ENCODE assay signal across 28 cellular contexts in genomic region chr7:102094311-102094710, GRCh38.
DNase-seq lines count a peak whose midpoint lies in the region; ATAC-seq and TF ChIP-seq lines count a peak whose summit lies in the region.
"Had no signal": no experiment of that assay in that cellular context is flagged by ENCODE, and none has a peak within 500 bp of the region (broad histone marks: within the 10 kb centered on the region; RNA-seq: fewer than 3 reads in every experiment).

No MANE protein-coding gene starts in this region.

- H2AFZ ChIP-seq in H9 (ENCODE audit: low read length), result no peak overlapping the region

- H3K79me1 ChIP-seq in H9 (ENCODE audit: insufficient read depth, low read depth, low read length, poor library complexity, severe bottlenecking), result no peaks in the 10 kb centered on the region

- H3K9me3 Mint-ChIP-seq in H9 (no peaks in the 10 kb centered on the region; a peak in 1 of 5 replicates), mesothelial cell of epicardium (peaks cover 7% of the 10 kb centered on the region)
- H3K9me3 Mint-ChIP-seq: activated T-helper 2 cell treated with anti-CD3 and anti-CD28 coated beads, Interferon-gamma antibody, Interleukin-2, Interleukin-4, amounts not matched to agents 10 μg/mL and 5 μg/mL and 100 μg/mL, durations not matched to agents 14 hours and 24 hours and 36 hours; natural killer cell had no signal

- WGBS in H9 (ENCODE audit: extremely low coverage, insufficient read length, low lambda C conversion rate), result no CpG with 5 or more reads among the region's 5 CpGs

- peaks cover 6% of the 10 kb centered on the region; the same call in 1 of the 2 replicates for H3K4me1 ChIP-seq in H9 (ENCODE audit: insufficient read depth, low read length)
- H3K4me1 ChIP-seq: ascending aorta, testis had no signal

- H3K9ac ChIP-seq in H9 (ENCODE audit: extremely low read depth, insufficient read length, low read length), result no peak overlapping the region

- no peak overlapping the region for H3K18ac ChIP-seq in H9 (ENCODE audit: insufficient read length, low read depth, low read length)

- no peak overlapping the region for H4K8ac ChIP-seq in H9 (replicated peaks; ENCODE audit: insufficient read length, low read depth, low read length)

- no peaks in the 10 kb centered on the region for H4K20me1 ChIP-seq in H9 (ENCODE audit: control insufficient read depth, insufficient read depth, insufficient read length)

- no peak overlapping the region for H3K14ac ChIP-seq in H9 (ENCODE audit: insufficient read depth, low read length)

- H3K23ac ChIP-seq in H9 (ENCODE audit: insufficient read length, low read depth, low read length), result no peak overlapping the region

- no peak for TF ChIP-seq CTCF in AG09309 (IDR thresholded peaks at IDR 0.05; ENCODE audit: control insufficient read depth, insufficient read depth, low read depth, low read length, missing control alignments)
- no peak for TF ChIP-seq CTCF in H9 (conservative IDR thresholded peaks at IDR 0.05)
- no peak for TF ChIP-seq CTCF in mesothelial cell of epicardium (IDR thresholded peaks at IDR 0.05; ENCODE audit: unreplicated experiment)

- H3K36me3 Mint-ChIP-seq in H9 (ENCODE audit: insufficient read depth in 1 of 3, low read depth in 3 of 3), result peaks cover 5 to 6% (median 5%) of the 10 kb centered on the region in 3 experiments; a peak in 5 of 7 replicates
- H3K36me3 Mint-ChIP-seq in mesothelial cell of epicardium, result peaks cover 11% of the 10 kb centered on the region

- peak; percentile 54 for DNase-seq in AG09309 (ENCODE audit: low read depth)
- no peak for DNase-seq in H9
- peak; percentile 45 for DNase-seq in amniotic stem cell (lab: John Stamatoyannopoulos, UW)
- DNase-seq in mesothelial cell of epicardium (ENCODE audit: low spot score in 2 of 2, unreplicated experiment in 2 of 2), result no peak
- no peak for DNase-seq in kidney glomerular epithelial cell (lab: John Stamatoyannopoulos, UW)
- no peak for DNase-seq in NOMO-1 (lab: John Stamatoyannopoulos, UW; ENCODE audit: unreplicated experiment in 2 of 2)
- DNase-seq in caudate nucleus (lab: John Stamatoyannopoulos, UW), result no peak
- DNase-seq: activated CD4-positive, CD25-positive, alpha-beta regulatory T cell treated with anti-CD3 and anti-CD28 coated beads, Interleukin-2, amount 50 U/mL, for 72 hours; activated CD8-positive, alpha-beta T cell treated with anti-CD3 and anti-CD28 coated beads for 36 hours; Calu3; islet precursor cell; KG1; midbrain; MM.1S; natural killer cell; NCI-H1417 treated with DMSO at 0.1 percent for 48 hours; NCI-H2107; NCI-H446; NCI-H774; stimulated activated naive CD8-positive, alpha-beta T cell treated with anti-CD3 and anti-CD28 coated beads, Interleukin-15, Interleukin-2, amounts not matched to agents 100 U/mL and 50 U/mL, for 24 hours; testis had no signal

- no peaks in the 10 kb centered on the region for H3K9me3 ChIP-seq in H9 (ENCODE audit: control insufficient read depth, low read depth, low read length)
- H3K9me3 ChIP-seq: ascending aorta, testis, vagina had no signal

- H3K56ac ChIP-seq in H9 (ENCODE audit: insufficient read length, low read depth, low read length), result no peak overlapping the region

- peaks cover 38 to 46% of the 10 kb centered on the region in 2 experiments for H3K4me1 Mint-ChIP-seq in H9
- H3K4me1 Mint-ChIP-seq in mesothelial cell of epicardium, result peaks cover 39% of the 10 kb centered on the region

- H2BK20ac ChIP-seq in H9 (ENCODE audit: low read depth, low read length, poor library complexity, severe bottlenecking), result no peak overlapping the region

- H2BK15ac ChIP-seq in H9 (ENCODE audit: low read depth, low read length), result no peak overlapping the region

- no peaks in the 10 kb centered on the region for H3K79me2 ChIP-seq in H9 (ENCODE audit: insufficient read depth, low read length)

- H3K4me3 ChIP-seq in AG09309 (ENCODE audit: control insufficient read depth, low read depth, low read length), result no peak overlapping the region
- H3K4me3 ChIP-seq: ascending aorta, testis had no signal

- no peak overlapping the region for H4K5ac ChIP-seq in H9 (ENCODE audit: insufficient read length, low read depth, low read length)

- H3K27ac Mint-ChIP-seq in H9 (peak overlapping the region in 2 of 3 experiments; percentile 10 to 64; a peak in 3 of 7 replicates), mesothelial cell of epicardium (peak overlapping the region; percentile 60)
- H3K27ac Mint-ChIP-seq: activated CD8-positive, alpha-beta T cell treated with anti-CD3 and anti-CD28 coated beads for 36 hours; activated naive CD8-positive, alpha-beta T cell; activated T-helper 2 cell treated with anti-CD3 and anti-CD28 coated beads, Interferon-gamma antibody, Interleukin-2, Interleukin-4, amounts not matched to agents 10 μg/mL and 5 μg/mL and 100 μg/mL, durations not matched to agents 14 hours and 24 hours and 36 hours; T-helper 1 cell treated with Interleukin-12 subunit alpha and Interleukin-12 subunit beta and Interleukin-4 antibody, amounts not matched to agents 30 μg/mL and 1 μg/mL, for 36 hours had no signal

- no peak overlapping the region for H2BK12ac ChIP-seq in H9 (ENCODE audit: insufficient read length, low read depth, low read length)

- H3K4me2 ChIP-seq in H9 (ENCODE audit: insufficient read depth, insufficient read length, low read length), result no peak overlapping the region

- H2BK120ac ChIP-seq in H9 (ENCODE audit: low read depth, low read length, poor library complexity, severe bottlenecking), result no peak overlapping the region

- no peaks in the 10 kb centered on the region for H3K27me3 Mint-ChIP-seq in H9 (ENCODE audit: low read depth)
- H3K27me3 Mint-ChIP-seq in mesothelial cell of epicardium (ENCODE audit: low read depth), result no peaks in the 10 kb centered on the region
- H3K27me3 Mint-ChIP-seq: activated CD8-positive, alpha-beta T cell treated with anti-CD3 and anti-CD28 coated beads for 36 hours; activated naive CD8-positive, alpha-beta T cell had no signal

- ATAC-seq in HG03571 (IDR thresholded peaks at IDR 0.05; ENCODE audit: unreplicated experiment), result no peak
- ATAC-seq: activated CD8-positive, alpha-beta T cell treated with anti-CD3 and anti-CD28 coated beads for 36 hours; natural killer cell; stimulated activated naive CD8-positive, alpha-beta T cell treated with anti-CD3 and anti-CD28 coated beads, Interleukin-15, Interleukin-2, amounts not matched to agents 100 U/mL and 50 U/mL, for 24 hours had no signal

- no peak overlapping the region for H3T11ph ChIP-seq in H9 (ENCODE audit: low read length)

- H3K23me2 ChIP-seq in H9 (ENCODE audit: insufficient read length, low read depth, low read length, poor library complexity, severe bottlenecking), result no peaks in the 10 kb centered on the region

- H3K27me3 ChIP-seq in H9 (ENCODE audit: insufficient read depth, low read length), result no peaks in the 10 kb centered on the region; the same call in 1 of the 2 replicates
- H3K27me3 ChIP-seq: ascending aorta, testis, vagina had no signal

- no peak overlapping the region for H2AK5ac ChIP-seq in H9 (ENCODE audit: insufficient read length, low read length)

- no peak overlapping the region for H3K4ac ChIP-seq in H9 (ENCODE audit: low read depth, low read length)

- H3K4me3 Mint-ChIP-seq in H9 (no peak overlapping the region), mesothelial cell of epicardium (no peak overlapping the region)
- H3K4me3 Mint-ChIP-seq: activated CD8-positive, alpha-beta T cell treated with anti-CD3 and anti-CD28 coated beads for 36 hours; activated naive CD8-positive, alpha-beta T cell; natural killer cell; T-helper 1 cell treated with Interleukin-12 subunit alpha and Interleukin-12 subunit beta and Interleukin-4 antibody, amounts not matched to agents 30 μg/mL and 1 μg/mL, for 36 hours had no signal

- no peak overlapping the region for H4K91ac ChIP-seq in H9 (ENCODE audit: insufficient read length, low read depth, low read length)

- H3K27ac ChIP-seq in H9 (ENCODE audit: insufficient read length, low read depth, low read length) (no peak overlapping the region), caudate nucleus (ENCODE audit: low read depth, low read length) (no peak overlapping the region)
- H3K27ac ChIP-seq: ascending aorta, C4-2B, testis, vagina had no signal

- H2BK5ac ChIP-seq in H9 (ENCODE audit: insufficient read length, low read length), result no peak overlapping the region

Comparison
In these comparisons a context has a peak if more than half of its experiments do, and no peak if none do; other contexts are left out.
1. DNase-seq: peak in AG09309 (single experiment) and amniotic stem cell (single experiment); none in H9 (single experiment), mesothelial cell of epicardium (0 of 2), kidney glomerular epithelial cell (single experiment), NOMO-1 (0 of 2) and caudate nucleus (0 of 61).